20 cellular contexts compared by ENCODE assay signal in the genomic region with DNA sequence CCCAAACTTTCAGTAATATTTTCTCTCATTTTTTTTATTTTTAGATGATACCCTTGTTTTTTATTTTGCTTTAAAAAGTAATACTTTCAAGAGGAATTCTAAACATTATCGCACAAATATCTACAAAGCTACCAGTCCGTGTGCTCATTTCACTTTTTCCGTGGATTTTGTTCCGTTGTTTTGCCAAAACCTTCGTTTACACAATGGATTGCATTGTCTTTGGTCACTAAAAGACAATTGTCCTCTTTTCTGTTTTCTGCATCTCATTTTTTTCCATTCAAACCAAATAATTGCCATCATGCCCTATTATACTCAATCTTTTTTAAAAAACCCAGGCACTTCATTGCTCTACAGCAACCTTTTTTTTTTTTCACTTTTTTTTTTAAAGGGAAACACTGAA.
"Had no signal": no experiment of that assay in that cellular context is flagged by ENCODE, and none has a peak within 500 bp of the region (broad histone marks: within the 10 kb centered on the region; RNA-seq: fewer than 3 reads in every experiment).

No MANE protein-coding gene starts in this region.

- ATAC-seq: esophagus mucosa; gastrocnemius medialis; left cardiac atrium; lower lobe of right lung; naive thymus-derived CD4-positive, alpha-beta T cell; stimulated activated naive B cell treated with anti-CD40 and anti-IgM and Interleukin-4, amounts not matched to agents 10 μg/mL and 1 μg/mL and 100 μg/mL, for 72 hours; stimulated activated naive CD8-positive, alpha-beta T cell treated with anti-CD3 and anti-CD28 coated beads, Interleukin-15, amount 100 ng/mL, for 72 hours had no signal

- FAIRE-seq: endometrium, keratinocyte, urothelium cell line had no signal

- DNase-seq: cortex of kidney; effector memory CD4-positive, alpha-beta T cell; gastrocnemius medialis; glutamatergic neuron; left cardiac atrium; left ventricle myocardium inferior; lower lobe of right lung; mesenchymal stem cell; naive thymus-derived CD4-positive, alpha-beta T cell; posterior cingulate gyrus; sigmoid colon; stimulated activated CD4-positive, alpha-beta T cell treated with anti-CD3 and anti-CD28 coated beads, Interleukin-2, amount 100 ng/mL, for 24 hours; stimulated activated CD4-positive, alpha-beta T cell treated with anti-CD3 and anti-CD28 coated beads, Interleukin-4, amount 100 ng/mL, for 4 hours; stimulated activated naive B cell treated with anti-CD40 and anti-IgM and Interleukin-4, amounts not matched to agents 10 μg/mL and 1 μg/mL and 100 μg/mL, for 72 hours; stimulated activated naive CD8-positive, alpha-beta T cell treated with anti-CD3 and anti-CD28 coated beads, Interleukin-15, amount 100 ng/mL, for 72 hours; thyroid gland had no signal
